In the genomic region with DNA sequence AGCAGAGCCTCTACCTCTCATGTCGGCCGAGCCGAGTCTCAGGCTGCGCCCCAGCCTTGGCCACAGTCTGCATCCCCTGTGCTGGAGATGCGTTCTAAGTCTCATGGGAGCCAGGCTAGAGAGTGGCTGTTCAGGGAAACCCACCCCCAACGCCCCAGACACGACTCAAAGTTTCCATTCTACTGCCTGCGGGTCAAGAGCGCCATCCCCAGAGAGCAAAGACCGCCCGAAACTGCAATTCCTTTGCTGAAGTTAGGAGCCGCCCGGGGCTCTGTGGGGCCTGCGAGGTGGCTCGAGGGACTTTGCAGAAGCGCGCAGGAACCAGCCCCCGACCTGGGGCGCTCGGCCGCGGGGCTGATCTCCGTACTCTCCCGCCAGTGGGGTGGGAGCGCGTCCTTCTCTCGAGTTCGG, we compare ENCODE assay signal across 1 cellular context.
TF ChIP-seq lines count a peak whose summit lies in the region.

No MANE protein-coding gene starts in this region.

TF ChIP-seq in IMR-90, 13 proteins besides CTCF, POLR2A, EP300 and RAD21 (continued from another document):
- TF ChIP-seq MXI1 (IDR thresholded peaks at IDR 0.05; ENCODE audit: borderline replicate concordance, low read depth, low read length) (no peak), ELK1 (IDR thresholded peaks at IDR 0.05; ENCODE audit: borderline replicate concordance, low read depth, low read length) (no peak), RFX5 (IDR thresholded peaks at IDR 0.05; ENCODE audit: low read depth, low read length) (no peak), USF2 (IDR thresholded peaks at IDR 0.05; ENCODE audit: low read depth, low read length) (no peak)
